Comparison of ENCODE assay signal across 8 cellular contexts in genomic region chr12:113299619-113300237, GRCh38. TPM values are rescaled to one million over a fixed set of nuclear protein-coding genes. Genes with fewer than 3 reads are reported as not detected.
DNase-seq lines count a peak whose midpoint lies in the region; ATAC-seq, FAIRE-seq and TF ChIP-seq lines count a peak whose summit lies in the region.

No MANE protein-coding gene starts in this region.

- H3K27me3 ChIP-seq in breast epithelium (no peaks in the 10 kb centered on the region), tibial artery (no peaks in the 10 kb centered on the region)

- H3K9me3 ChIP-seq in breast epithelium (no peaks in the 10 kb centered on the region), kidney (ENCODE audit: control insufficient read depth in 1 of 2, low read length in 2 of 2) (no peaks in the 10 kb centered on the region), tibial artery (no peaks in the 10 kb centered on the region)

- no peak for TF ChIP-seq POLR2A in breast epithelium (IDR thresholded peaks at IDR 0.05)

- H3K36me3 ChIP-seq in breast epithelium = peaks cover 2% of the 10 kb centered on the region
- peaks cover 12 to 20% of the 10 kb centered on the region in 2 donors for H3K36me3 ChIP-seq in kidney (ENCODE audit: control insufficient read depth in 1 of 2, insufficient read depth in 2 of 2, low read length in 2 of 2)
- H3K36me3 ChIP-seq in tibial artery = peaks cover 35 to 76% (median 65%) of the 10 kb centered on the region in 3 donors

- in situ Hi-C loops in KBM-7 (cut with MboI; ENCODE audit: low pct_unique_long_range_greater_than_20kb, low sequenced_read_pairs) = no loop called here

- intact Hi-C loops in breast epithelium (cut with DNase I; ENCODE audit: low total_unique reads) (loop anchor here (10.0 kb wide), 1 partner anchor 655 kb away; no protein-coding TSS in a partner anchor), kidney (cut with DNase I) (no loop called here), tibial artery (cut with DNase I; ENCODE audit: low total_unique reads) (no loop called here)

- H3K27ac Mint-ChIP-seq in endothelial cell (ENCODE audit: unreplicated experiment) = no peak overlapping the region

- no peak overlapping the region for H3K4me3 ChIP-seq in breast epithelium
- H3K4me3 ChIP-seq in kidney (ENCODE audit: low read length in 2 of 2) = no peak overlapping the region
- peak overlapping the region in 1 of 2 donors; percentile 2 for H3K4me3 ChIP-seq in tibial artery

- H3K4me1 ChIP-seq in breast epithelium = peaks cover 7 to 10% of the 10 kb centered on the region in 2 donors
- peaks cover 23 to 31% of the 10 kb centered on the region in 2 donors for H3K4me1 ChIP-seq in kidney (ENCODE audit: control insufficient read depth in 1 of 2, insufficient read depth in 1 of 2, low read depth in 1 of 2, low read length in 2 of 2)
- H3K4me1 ChIP-seq in tibial artery = peaks cover 6 to 38% (median 35%) of the 10 kb centered on the region in 4 donors

- TF ChIP-seq CTCF in breast epithelium (IDR thresholded peaks at IDR 0.05) = no peak
- TF ChIP-seq CTCF in kidney (IDR thresholded peaks at IDR 0.05; ENCODE audit: borderline replicate concordance, extremely low read depth, insufficient read depth) = no peak
- no peak for TF ChIP-seq CTCF in tibial artery (IDR thresholded peaks at IDR 0.05)
- no peak for TF ChIP-seq CTCF in endothelial cell (IDR thresholded peaks at IDR 0.05; ENCODE audit: unreplicated experiment)

- H3K4me1 Mint-ChIP-seq in endothelial cell (ENCODE audit: unreplicated experiment) = peaks cover 12% of the 10 kb centered on the region

- peaks cover 18% of the 10 kb centered on the region for H3K36me3 Mint-ChIP-seq in endothelial cell (ENCODE audit: low read depth, unreplicated experiment)

- H3K27ac ChIP-seq in breast epithelium = peak overlapping the region; percentile 59 to 87
- H3K27ac ChIP-seq in kidney (ENCODE audit: low read depth in 2 of 2, low read length in 2 of 2) = peak overlapping the region; percentile 56 to 74
- H3K27ac ChIP-seq in tibial artery = peak overlapping the region; percentile 82 to 83

- peak overlapping the region in 1 of 2 donors; percentile 19 for H3K9ac ChIP-seq in kidney (ENCODE audit: low read length in 2 of 2)

- no peak for ATAC-seq in HG02884 (IDR thresholded peaks at IDR 0.05; ENCODE audit: unreplicated experiment)

- H3K27me3 Mint-ChIP-seq in endothelial cell (ENCODE audit: unreplicated experiment) = peaks cover 1% of the 10 kb centered on the region

- FAIRE-seq in kidney (lab: Jason Lieb, UNC) = no peak

- peak; percentile 96 for DNase-seq in 8988T
- DNase-seq in HK-2 (ENCODE audit: unreplicated experiment) = peak; percentile 88
- DNase-seq in breast epithelium (ENCODE audit: low spot score in 2 of 2) = peak; percentile 66 to 72
- peak; percentile 91 for DNase-seq in kidney
- DNase-seq in tibial artery = peak; percentile 66 to 90
- no peak for DNase-seq in KBM-7
- no peak for DNase-seq in endothelial cell (ENCODE audit: low spot score)

- H3K4me3 Mint-ChIP-seq in endothelial cell (ENCODE audit: unreplicated experiment) = no peak overlapping the region

- H3K9me3 Mint-ChIP-seq in endothelial cell (ENCODE audit: unreplicated experiment) = no peaks in the 10 kb centered on the region

RNA-seq across cellular contexts. Expression of gene SLC8B1, which starts 35.2 kb away (rescaled TPM):
- total RNA-seq in breast epithelium = 10 to 100 TPM; 32.6 to 36.1 (median 35.4) TPM
- total RNA-seq in kidney = 61.5 TPM
- 18.6 TPM for polyA plus RNA-seq in kidney (ENCODE audit: insufficient read depth, low read depth, low replicate concordance)
- 44.6 TPM for total RNA-seq in endothelial cell (ENCODE audit: unreplicated experiment)

RNA-seq across cellular contexts. Expression of gene PLBD2, which starts 58.7 kb away (rescaled TPM):
- total RNA-seq in breast epithelium (10 to 100 TPM; 15.4 to 59.8 (median 26.9) TPM), kidney (37.9 TPM), endothelial cell (ENCODE audit: unreplicated experiment) (26.6 TPM)
- polyA plus RNA-seq in kidney (ENCODE audit: insufficient read depth, low read depth, low replicate concordance) = 12.1 TPM

Comparison
In these comparisons a context has a peak if more than half of its experiments do, and no peak if none do; other contexts are left out.
1. DNase-seq: peak in 8988T (single experiment), HK-2 (single experiment), breast epithelium (2 of 2), kidney (single experiment) and tibial artery (2 of 2); none in KBM-7 (single experiment) and endothelial cell (single experiment).
2. Peak in every context shown above with its lines, with median percentiles within 50 percentile points of each other: H3K27ac ChIP-seq.